17 cellular contexts compared by ENCODE assay signal in the genomic region with DNA sequence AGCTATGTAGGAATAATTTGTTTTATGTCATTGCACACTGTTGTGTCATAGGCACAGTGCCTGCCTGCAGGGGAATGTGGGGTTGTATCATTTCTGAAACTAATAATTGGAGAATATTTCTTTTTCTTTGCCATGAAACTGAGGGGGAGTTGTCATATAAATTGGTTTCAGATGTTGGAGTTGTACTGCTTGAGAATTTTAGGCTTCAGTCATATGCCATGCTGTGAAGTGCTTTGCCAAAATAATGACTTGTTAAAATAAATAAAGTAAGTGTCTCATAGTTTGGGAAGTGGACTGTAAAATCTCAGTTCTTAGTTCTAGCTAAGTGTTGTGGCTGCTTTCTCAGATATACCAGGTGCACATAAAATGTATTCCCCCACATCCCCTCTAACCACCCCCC.
DNase-seq lines count a peak whose midpoint lies in the region; ATAC-seq and TF ChIP-seq lines count a peak whose summit lies in the region.
"Had no signal": no experiment of that assay in that cellular context is flagged by ENCODE, and none has a peak within 500 bp of the region (broad histone marks: within the 10 kb centered on the region; RNA-seq: fewer than 3 reads in every experiment).

No MANE protein-coding gene starts in this region.

- H3K4me3 Mint-ChIP-seq in osteocyte (ENCODE audit: unreplicated experiment): peak overlapping the region; percentile 3
- H3K4me3 Mint-ChIP-seq: activated CD8-positive, alpha-beta T cell treated with anti-CD3 and anti-CD28 coated beads for 36 hours had no signal

- H3K4me3 ChIP-seq in AG10803 (ENCODE audit: low read length) (no peak overlapping the region), esophagus (ENCODE audit: low read depth in 1 of 2, low read length in 2 of 2) (no peak overlapping the region)
- H3K4me3 ChIP-seq in Jurkat, Clone E6-1 (ENCODE audit: low read length): no peak overlapping the region
- H3K4me3 ChIP-seq: tibial nerve had no signal

- H3K27ac ChIP-seq in esophagus (ENCODE audit: low read depth in 2 of 2, low read length in 1 of 2): peak overlapping the region; percentile 4 to 54
- H3K27ac ChIP-seq: tibial nerve had no signal

- no peaks in the 10 kb centered on the region for H3K27me3 Mint-ChIP-seq in osteocyte (ENCODE audit: unreplicated experiment)
- H3K27me3 Mint-ChIP-seq: activated CD8-positive, alpha-beta T cell treated with anti-CD3 and anti-CD28 coated beads for 36 hours; IgD-negative memory B cell had no signal

- H3K36me3 ChIP-seq in esophagus (ENCODE audit: control insufficient read depth in 2 of 2, insufficient read depth in 2 of 2, low read length in 1 of 2): no peaks in the 10 kb centered on the region
- H3K36me3 ChIP-seq: tibial nerve had no signal

- H3K36me3 Mint-ChIP-seq in osteocyte (ENCODE audit: unreplicated experiment): no peaks in the 10 kb centered on the region

- no peaks in the 10 kb centered on the region for H3K9me3 Mint-ChIP-seq in osteocyte (ENCODE audit: unreplicated experiment)
- H3K9me3 Mint-ChIP-seq: activated CD8-positive, alpha-beta T cell treated with anti-CD3 and anti-CD28 coated beads for 36 hours; IgD-negative memory B cell had no signal

- peaks cover 63% of the 10 kb centered on the region for H3K4me1 Mint-ChIP-seq in osteocyte (ENCODE audit: unreplicated experiment)

- H3K27ac Mint-ChIP-seq in osteocyte (ENCODE audit: unreplicated experiment): peak overlapping the region; percentile 87
- H3K27ac Mint-ChIP-seq: activated CD8-positive, alpha-beta T cell treated with anti-CD3 and anti-CD28 coated beads for 36 hours had no signal

- H3K27me3 ChIP-seq in esophagus (ENCODE audit: control insufficient read depth in 1 of 2, insufficient read depth in 2 of 2, low read length in 2 of 2): no peaks in the 10 kb centered on the region
- H3K27me3 ChIP-seq: tibial nerve had no signal

- ATAC-seq in HG03565 (IDR thresholded peaks at IDR 0.05; ENCODE audit: unreplicated experiment) (no peak), GM18520 (IDR thresholded peaks at IDR 0.05; ENCODE audit: unreplicated experiment) (no peak)
- ATAC-seq: activated CD8-positive, alpha-beta T cell treated with anti-CD3 and anti-CD28 coated beads for 36 hours; left cardiac atrium; Right ventricle myocardium inferior had no signal

- H3K4me1 ChIP-seq in esophagus (ENCODE audit: control insufficient read depth in 2 of 2, insufficient read depth in 2 of 2, low read length in 1 of 2): peaks cover 3 to 5% of the 10 kb centered on the region in 2 donors

- DNase-seq in AG10803 (ENCODE audit: low read depth) (peak; percentile 86), osteocyte (ENCODE audit: extremely low spot score, unreplicated experiment) (no peak), UCSD-AML1 (lab: John Stamatoyannopoulos, UW; ENCODE audit: unreplicated experiment) (no peak), NCI-H2029 treated with DMSO at 0.1 percent for 48 hours (lab: John Stamatoyannopoulos, UW) (no peak)
- peak; percentile 46 for DNase-seq in Jurkat, Clone E6-1 (ENCODE audit: low read depth, low spot score)
- DNase-seq: activated CD8-positive, alpha-beta T cell treated with anti-CD3 and anti-CD28 coated beads for 36 hours; DMS153; effector CD4-positive, alpha-beta T cell; left cardiac atrium; NCI-H1417; NCI-H774 had no signal

- TF ChIP-seq CTCF in AG10803 (conservative IDR thresholded peaks at IDR 0.05; ENCODE audit: low read length) (no peak), osteocyte (IDR thresholded peaks at IDR 0.05) (no peak)

- H3K9me3 ChIP-seq in esophagus (ENCODE audit: control insufficient read depth in 2 of 2, insufficient read depth in 1 of 2, low read depth in 1 of 2, low read length in 1 of 2): no peaks in the 10 kb centered on the region
- H3K9me3 ChIP-seq: tibial nerve had no signal

Comparison
In these comparisons a context has a peak if more than half of its experiments do, and no peak if none do; other contexts are left out.
1. DNase-seq: peak in AG10803 (single experiment) and Jurkat, Clone E6-1 (single experiment); none in osteocyte (single experiment), UCSD-AML1 (single experiment) and NCI-H2029 treated with DMSO at 0.1 percent for 48 hours (single experiment).